ENCODE assay signal across 9 cellular contexts in the genomic region with DNA sequence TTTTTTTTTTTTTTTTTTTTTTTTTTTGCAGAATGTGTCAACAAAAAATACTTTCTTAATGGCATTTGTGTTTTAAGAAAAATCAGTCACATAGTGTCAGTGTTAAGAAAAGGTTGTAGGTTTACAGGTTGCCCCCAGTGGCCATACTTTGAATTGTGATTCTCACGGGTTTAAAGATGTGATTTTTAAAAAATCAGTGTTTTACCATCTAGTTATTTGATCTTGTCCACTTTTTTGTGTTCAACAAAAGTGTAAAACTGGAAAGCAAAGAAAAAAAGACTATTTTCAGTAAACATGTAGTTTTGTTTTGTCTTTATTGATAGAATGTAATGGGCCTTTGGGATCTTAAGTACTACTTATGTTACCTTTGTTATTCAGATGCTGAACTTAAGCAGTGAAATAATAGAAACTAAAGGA. TPM values are rescaled to one million over a fixed set of nuclear protein-coding genes. Genes with fewer than 3 reads are reported as not detected.
DNase-seq lines count a peak whose midpoint lies in the region; ATAC-seq and TF ChIP-seq lines count a peak whose summit lies in the region.
"Had no signal": no experiment of that assay in that cellular context is flagged by ENCODE, and none has a peak within 500 bp of the region (broad histone marks: within the 10 kb centered on the region; RNA-seq: fewer than 3 reads in every experiment).

No MANE protein-coding gene starts in this region.

- H3K4me3 ChIP-seq in Jurkat, Clone E6-1 (ENCODE audit: low read length) = no peak overlapping the region
- H3K4me3 ChIP-seq in adrenal gland = no peak overlapping the region

- peaks cover 0 to 9% of the 10 kb centered on the region in 2 donors for H3K36me3 ChIP-seq in adrenal gland (replicated peaks in 1 of 2)

- no peak for TF ChIP-seq POLR2A in adrenal gland (IDR thresholded peaks at IDR 0.05)

- no peaks in the 10 kb centered on the region for H3K4me1 ChIP-seq in adrenal gland (replicated peaks in 1 of 2)

- WGBS in adrenal gland, 4 donors = 32 to 48% (median 39%) methylated on average over 1 of the region's 1 CpG

- H3K27me3 ChIP-seq in adrenal gland = no peaks in the 10 kb centered on the region

- intact Hi-C loops in adrenal gland (cut with DNase I) = no loop called here

- peak; percentile 31 to 66 (median 42) for TF ChIP-seq CTCF in adrenal gland (IDR thresholded peaks at IDR 0.05)

- H3K27ac ChIP-seq in adrenal gland = no peak overlapping the region

- H3K9me3 ChIP-seq in adrenal gland (replicated peaks in 1 of 3) = no peaks in the 10 kb centered on the region

- DNase-seq in stimulated activated naive CD4-positive, alpha-beta T cell (lab: John Stamatoyannopoulos, UW) = peak in 4 of 6 experiments; percentile 1 to 40 (median 35)
- no peak for DNase-seq in stimulated activated naive CD4-positive, alpha-beta T cell treated with Interleukin-2 at 50 U/mL for 16 hours (lab: John Stamatoyannopoulos, UW)
- peak; percentile 25 for DNase-seq in Jurkat, Clone E6-1 (ENCODE audit: low read depth, low spot score)
- DNase-seq in adrenal gland (peak in 2 of 7 donors; percentile 16 to 28), kidney tubule cell (ENCODE audit: low spot score) (peak; percentile 30), cerebellar nuclear complex (lab: John Stamatoyannopoulos, UW) (no peak), inferior parietal cortex (ENCODE audit: extremely low spot score) (no peak)

- no peak for ATAC-seq in HG03139 (IDR thresholded peaks at IDR 0.05; ENCODE audit: unreplicated experiment)

RNA-seq across cellular contexts. Expression of a gene that starts 25.7 kb away (rescaled TPM):
- polyA plus RNA-seq in Jurkat, Clone E6-1 (2012; ENCODE audit: insufficient read depth, insufficient read length) = 38.4 TPM
- 1 to 10 TPM; 3.5 to 8.1 (median 6.4) TPM for total RNA-seq in adrenal gland
- polyA plus RNA-seq in adrenal gland = 1 to 10 TPM; 1.7 to 9.9 (median 1.8) TPM

RNA-seq across cellular contexts. Expression of a gene that starts 49.6 kb away (rescaled TPM):
- 9.7 TPM for polyA plus RNA-seq in Jurkat, Clone E6-1 (2012; ENCODE audit: insufficient read depth, insufficient read length)
- 10 to 100 TPM in 1 of 8 donors, 1 to 10 TPM in 7; 2.9 to 11.0 (median 8.3) TPM for total RNA-seq in adrenal gland
- polyA plus RNA-seq in adrenal gland = 1 to 10 TPM; 1.8 to 8.5 (median 7.6) TPM

RNA-seq across cellular contexts. Expression of a gene that starts 54.9 kb away (rescaled TPM):
- not detected for polyA plus RNA-seq in Jurkat, Clone E6-1 (2012; ENCODE audit: insufficient read depth, insufficient read length)
- total RNA-seq in adrenal gland = 1 to 10 TPM in 1 of 8 donors, not detected in 7; 1.1 TPM
- polyA plus RNA-seq in adrenal gland = under 1 TPM; 0.44 to 0.97 (median 0.95) TPM
- total RNA-seq: subcutaneous adipose tissue had no signal

Comparison
In these comparisons a context has a peak if more than half of its experiments do, and no peak if none do; other contexts are left out.
1. DNase-seq: peak in stimulated activated naive CD4-positive, alpha-beta T cell (4 of 6), Jurkat, Clone E6-1 (single experiment) and kidney tubule cell (single experiment); none in stimulated activated naive CD4-positive, alpha-beta T cell treated with Interleukin-2 at 50 U/mL for 16 hours (single experiment), cerebellar nuclear complex (0 of 2) and inferior parietal cortex (single experiment).